9 cellular contexts compared by ENCODE assay signal in genomic region chr5:150624334-150625163, GRCh38. TPM values are rescaled to one million over a fixed set of nuclear protein-coding genes. Genes with fewer than 3 reads are reported as not detected.
A peak's percentile ranks its signal among the peaks of the same experiment; 100 is the strongest.
DNase-seq lines count a peak whose midpoint lies in the region; TF ChIP-seq lines count a peak whose summit lies in the region.
"Had no signal": no experiment of that assay in that cellular context is flagged by ENCODE, and none has a peak within 500 bp of the region (broad histone marks: within the 10 kb centered on the region; RNA-seq: fewer than 3 reads in every experiment).

No MANE protein-coding gene starts in this region.

- no peak for TF ChIP-seq CTCF in fibroblast of the aortic adventitia (IDR thresholded peaks at IDR 0.05; ENCODE audit: insufficient read depth, low read length)

- DNase-seq in NCI-H2227 (lab: John Stamatoyannopoulos, UW; ENCODE audit: unreplicated experiment), result peak; percentile 22
- no peak for DNase-seq in NCI-H2227 treated with DMSO at 0.1 percent for 48 hours (lab: John Stamatoyannopoulos, UW)
- peak; percentile 70 for DNase-seq in HuH-7 (ENCODE audit: low spot score)
- DNase-seq in activated T-cell treated with anti-CD3 and anti-CD28 coated beads, Interleukin-2, amount 50 U/mL, for 48 hours, result peak; percentile 32 to 47
- DNase-seq in fibroblast of the aortic adventitia (ENCODE audit: low read depth), result no peak
- peak; percentile 58 for DNase-seq in occipital lobe (lab: John Stamatoyannopoulos, UW)
- DNase-seq in SKM-1 (lab: John Stamatoyannopoulos, UW; ENCODE audit: unreplicated experiment), result no peak
- DNase-seq in NK-92 treated with Interleukin-12 subunit alpha and Interleukin-12 subunit beta, amount 100 ng/mL, for 24 hours (lab: John Stamatoyannopoulos, UW), result no peak
- DNase-seq: DND-41 had no signal

- peak overlapping the region; percentile 71 for H3K4me3 ChIP-seq in fibroblast of the aortic adventitia (ENCODE audit: low read depth, low read length)

RNA-seq across cellular contexts. Expression of gene SYNPO, which starts 15.9 kb away (rescaled TPM):
- total RNA-seq in fibroblast of the aortic adventitia (ENCODE audit: low replicate concordance) (3.9 and 4.6 TPM in 2 replicates), occipital lobe (5.8 TPM)

RNA-seq across cellular contexts. Expression of gene MYOZ3, which starts 36.5 kb away (rescaled TPM):
- 0.16 and 0.72 TPM in 2 replicates for total RNA-seq in fibroblast of the aortic adventitia (ENCODE audit: low replicate concordance)
- 1.7 TPM for total RNA-seq in occipital lobe

Comparison
In these comparisons a context has a peak if more than half of its experiments do, and no peak if none do; other contexts are left out.
1. DNase-seq: peak in NCI-H2227 (single experiment), HuH-7 (single experiment), activated T-cell treated with anti-CD3 and anti-CD28 coated beads, Interleukin-2, amount 50 U/mL, for 48 hours (2 of 2) and occipital lobe (single experiment); none in NCI-H2227 treated with DMSO at 0.1 percent for 48 hours (single experiment), fibroblast of the aortic adventitia (single experiment), SKM-1 (single experiment) and NK-92 treated with Interleukin-12 subunit alpha and Interleukin-12 subunit beta, amount 100 ng/mL, for 24 hours (single experiment).